In the genomic region with DNA sequence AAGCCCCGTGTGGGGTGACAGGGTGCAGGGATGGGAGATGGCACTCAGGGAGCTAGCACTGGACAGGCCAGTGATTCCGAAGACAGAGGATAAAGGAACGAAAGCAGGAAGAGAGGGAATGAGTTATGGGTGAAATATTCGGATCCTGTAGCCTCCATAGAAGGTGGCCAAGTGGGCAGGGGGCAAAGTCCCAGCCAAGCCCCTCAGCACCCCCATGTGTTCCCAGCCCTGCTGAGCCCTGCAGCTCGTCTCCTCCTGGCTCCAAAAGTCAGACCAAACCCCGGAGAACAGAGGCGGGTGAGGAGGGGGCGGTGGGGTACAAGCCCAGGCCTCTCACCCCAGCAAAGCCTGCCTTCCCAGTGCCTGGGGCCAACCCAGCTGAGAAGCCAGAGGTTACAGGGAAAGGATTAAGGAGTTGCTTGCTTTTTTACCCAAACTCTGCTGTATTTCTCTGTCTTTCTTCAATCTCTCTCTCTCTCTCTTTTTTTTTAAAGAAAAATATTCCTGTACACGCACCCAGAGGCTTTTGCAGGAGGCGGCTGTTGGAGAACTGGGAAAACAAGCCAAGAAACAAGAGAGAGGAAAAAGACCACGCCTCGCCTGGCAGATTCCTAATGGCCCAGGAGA, we compare ENCODE assay signal across 9 cellular contexts. TPM values are rescaled to one million over a fixed set of nuclear protein-coding genes. Genes with fewer than 3 reads are reported as not detected.
A peak's percentile ranks its signal among the peaks of the same experiment; 100 is the strongest.
DNase-seq lines count a peak whose midpoint lies in the region; TF ChIP-seq lines count a peak whose summit lies in the region.
"Had no signal": no experiment of that assay in that cellular context is flagged by ENCODE, and none has a peak within 500 bp of the region (broad histone marks: within the 10 kb centered on the region; RNA-seq: fewer than 3 reads in every experiment).

No MANE protein-coding gene starts in this region.

- no peaks in the 10 kb centered on the region for H3K36me3 ChIP-seq in HUES6 (ENCODE audit: control insufficient read depth, insufficient read depth, low read length)
- no peaks in the 10 kb centered on the region for H3K36me3 ChIP-seq in endodermal cell (ENCODE audit: control insufficient read depth, insufficient read depth, low read length)
- no peaks in the 10 kb centered on the region for H3K36me3 ChIP-seq in mesodermal cell (ENCODE audit: control insufficient read depth, insufficient read depth, low read length)
- no peaks in the 10 kb centered on the region for H3K36me3 ChIP-seq in HAP-1 (replicated peaks)

- H3K4me1 ChIP-seq in HUES6 (ENCODE audit: control insufficient read depth, insufficient read depth, low read length) (peaks cover 19% of the 10 kb centered on the region), endodermal cell (ENCODE audit: control insufficient read depth, insufficient read depth, low read length) (peaks cover 6% of the 10 kb centered on the region), mesodermal cell (ENCODE audit: control insufficient read depth, insufficient read depth, low read length, poor library complexity, severe bottlenecking) (peaks cover 8% of the 10 kb centered on the region), HAP-1 (peaks cover 14% of the 10 kb centered on the region)

- H3K27me3 ChIP-seq in HUES6 (ENCODE audit: control insufficient read depth, insufficient read depth, low read length) (no peaks in the 10 kb centered on the region), endodermal cell (ENCODE audit: control insufficient read depth, insufficient read depth, low read length, poor library complexity, severe bottlenecking) (no peaks in the 10 kb centered on the region), HAP-1 (ENCODE audit: low read depth) (no peaks in the 10 kb centered on the region)

- in situ Hi-C loops in HAP-1 (cut with MboI; ENCODE audit: low sequenced_read_pairs), result no loop called here

- no peaks in the 10 kb centered on the region for H3K27me3 Mint-ChIP-seq in endodermal cell (ENCODE audit: insufficient read depth)
- no peaks in the 10 kb centered on the region for H3K27me3 Mint-ChIP-seq in activated naive CD8-positive, alpha-beta T cell treated with anti-CD3 and anti-CD28 coated beads for 36 hours
- H3K27me3 Mint-ChIP-seq: activated naive CD8-positive, alpha-beta T cell treated with anti-CD3 and anti-CD28 coated beads, Interleukin-2, amount 50 U/mL, for 24 hours had no signal

- no peak for TF ChIP-seq CTCF in endodermal cell (conservative IDR thresholded peaks at IDR 0.05)

- H3K4me1 Mint-ChIP-seq in endodermal cell, result peaks cover 9% of the 10 kb centered on the region
- peaks cover 5% of the 10 kb centered on the region for H3K4me1 Mint-ChIP-seq in activated naive CD8-positive, alpha-beta T cell treated with anti-CD3 and anti-CD28 coated beads for 36 hours

- no peak overlapping the region for H3K4me3 ChIP-seq in HUES6 (ENCODE audit: low read depth, low read length)
- H3K4me3 ChIP-seq in endodermal cell (ENCODE audit: low read length), result no peak overlapping the region
- H3K4me3 ChIP-seq in mesodermal cell (ENCODE audit: extremely low read depth, insufficient read depth, low read length, poor library complexity, severe bottlenecking), result no peak overlapping the region
- H3K4me3 ChIP-seq in HAP-1, result no peak overlapping the region

- DNase-seq in endodermal cell (no peak), substantia nigra (lab: John Stamatoyannopoulos, UW) (peak in 2 of 49 donors; percentile 11 to 53), HAP-1 (ENCODE audit: low spot score in 2 of 2) (no peak), amniotic stem cell (lab: John Stamatoyannopoulos, UW) (no peak), AML-193 (lab: John Stamatoyannopoulos, UW) (no peak)
- no peak for DNase-seq in activated naive CD8-positive, alpha-beta T cell treated with anti-CD3 and anti-CD28 coated beads for 36 hours
- DNase-seq: activated naive CD8-positive, alpha-beta T cell treated with anti-CD3 and anti-CD28 coated beads, Interleukin-2, amount 50 U/mL, for 24 hours had no signal

- H3K36me3 Mint-ChIP-seq in endodermal cell (ENCODE audit: low read depth), result no peaks in the 10 kb centered on the region
- no peaks in the 10 kb centered on the region for H3K36me3 Mint-ChIP-seq in activated naive CD8-positive, alpha-beta T cell treated with anti-CD3 and anti-CD28 coated beads for 36 hours

- peak overlapping the region; percentile 65 for H3K27ac ChIP-seq in HUES6 (ENCODE audit: low read depth, low read length)
- H3K27ac ChIP-seq in endodermal cell (ENCODE audit: low read depth, low read length), result peak overlapping the region; percentile 96
- H3K27ac ChIP-seq in mesodermal cell (ENCODE audit: low read depth, low read length, severe bottlenecking), result peak overlapping the region; percentile 85
- H3K27ac ChIP-seq in substantia nigra (ENCODE audit: low read depth, low read length, poor library complexity, severe bottlenecking), result peak overlapping the region; percentile 98

- WGBS in endodermal cell (ENCODE audit: insufficient coverage in 1 of 2, insufficient read length in 1 of 2), 2 experiments, result 72 to 88% methylated on average over 3 to 12 of the region's 12 CpGs
- WGBS in mesodermal cell (ENCODE audit: insufficient coverage in 2 of 2), 2 experiments, result 57 to 71% methylated on average over 3 to 6 of the region's 12 CpGs

- H3K9me3 Mint-ChIP-seq in endodermal cell, result no peaks in the 10 kb centered on the region
- H3K9me3 Mint-ChIP-seq in activated naive CD8-positive, alpha-beta T cell treated with anti-CD3 and anti-CD28 coated beads for 36 hours, result no peaks in the 10 kb centered on the region
- H3K9me3 Mint-ChIP-seq: activated naive CD8-positive, alpha-beta T cell treated with anti-CD3 and anti-CD28 coated beads, Interleukin-2, amount 50 U/mL, for 24 hours had no signal

- H3K9ac ChIP-seq in HUES6 (ENCODE audit: low read length) (peak overlapping the region; percentile 48), endodermal cell (ENCODE audit: extremely low read depth, low read length, poor library complexity, severe bottlenecking) (no peak overlapping the region)

- H3K9me3 ChIP-seq in HUES6 (ENCODE audit: control insufficient read depth, insufficient read depth, low read depth, low read length) (no peaks in the 10 kb centered on the region), endodermal cell (ENCODE audit: control insufficient read depth, low read length) (no peaks in the 10 kb centered on the region), mesodermal cell (ENCODE audit: control insufficient read depth, low read length) (no peaks in the 10 kb centered on the region), HAP-1 (no peaks in the 10 kb centered on the region)

- no peak overlapping the region for H3K4me3 Mint-ChIP-seq in endodermal cell
- no peak overlapping the region for H3K4me3 Mint-ChIP-seq in activated naive CD8-positive, alpha-beta T cell treated with anti-CD3 and anti-CD28 coated beads for 36 hours
- H3K4me3 Mint-ChIP-seq: activated naive CD8-positive, alpha-beta T cell treated with anti-CD3 and anti-CD28 coated beads, Interleukin-2, amount 50 U/mL, for 24 hours had no signal

- H3K27ac Mint-ChIP-seq in endodermal cell, result peak overlapping the region; percentile 86
- H3K27ac Mint-ChIP-seq in activated naive CD8-positive, alpha-beta T cell treated with anti-CD3 and anti-CD28 coated beads for 36 hours, result no peak overlapping the region
- H3K27ac Mint-ChIP-seq: activated naive CD8-positive, alpha-beta T cell treated with anti-CD3 and anti-CD28 coated beads, Interleukin-2, amount 50 U/mL, for 24 hours had no signal

RNA-seq across cellular contexts. Expression of a gene that starts 14.1 kb away (rescaled TPM):
- total RNA-seq in endodermal cell, result 10 to 100 TPM; 90.0 to 98.8 TPM
- polyA plus RNA-seq in endodermal cell (2013, experiment 1 of 2), result 67.7 TPM
- polyA plus RNA-seq in endodermal cell (2013, experiment 2 of 2), result 64.0 TPM
- 98.9 TPM for polyA plus RNA-seq in mesodermal cell (2013, experiment 1 of 2)
- polyA plus RNA-seq in mesodermal cell (2013, experiment 2 of 2), result 92.9 TPM
- 100 to 1,000 TPM; 103 TPM for total RNA-seq in activated naive CD8-positive, alpha-beta T cell treated with anti-CD3 and anti-CD28 coated beads for 36 hours
